In genomic region chr3:128424508-128425069, GRCh38 we compare ENCODE assay signal across 19 cellular contexts. TPM values are rescaled to one million over a fixed set of nuclear protein-coding genes. Genes with fewer than 3 reads are reported as not detected.
DNase-seq lines count a peak whose midpoint lies in the region; ATAC-seq, FAIRE-seq and TF ChIP-seq lines count a peak whose summit lies in the region.
"Had no signal": no experiment of that assay in that cellular context is flagged by ENCODE, and none has a peak within 500 bp of the region (broad histone marks: within the 10 kb centered on the region; RNA-seq: fewer than 3 reads in every experiment).

No MANE protein-coding gene starts in this region.

- CTCF ChIA-PET in A673 (lab: Charles Lee) = interaction anchor here (0.6 kb wide), 1 partner anchor 103 kb away, joined by 3 read pairs; no protein-coding TSS in a partner anchor

- intact Hi-C loops in A673 (cut with micrococcal nuclease; ENCODE audit: unreplicated experiment) = loop anchor here (5.0 kb wide), 1 partner anchor 68 kb away; the partner anchor contains the start of gene GATA2

- FAIRE-seq in H54 (lab: Jason Lieb, UNC) = peak; percentile 81

- H3K4me3 ChIP-seq in A673 (ENCODE audit: low read depth, low read length, poor library complexity, severe bottlenecking) (no peak overlapping the region), RWPE2 (ENCODE audit: severe bottlenecking) (no peak overlapping the region), fibroblast of villous mesenchyme (ENCODE audit: low read depth, low read length) (no peak overlapping the region), H7 (ENCODE audit: insufficient read depth, low read depth, low read length) (no peak overlapping the region)
- H3K4me3 ChIP-seq: left ventricle myocardium inferior, tibial artery had no signal

- H3K27me3 ChIP-seq in A673 (replicated peaks; ENCODE audit: insufficient read depth, low read depth, low read length, poor library complexity) (no peaks in the 10 kb centered on the region), RWPE2 (ENCODE audit: insufficient read depth, poor library complexity, severe bottlenecking) (no peaks in the 10 kb centered on the region), H7 (ENCODE audit: control insufficient read depth, insufficient read depth, low read length) (peaks cover 22% of the 10 kb centered on the region)

- no TSS peak for BruUV-seq in A673 (replicated peaks; lab: Mats Ljungman, UMichigan)

- peak; percentile 54 for ATAC-seq in RWPE2 (ENCODE audit: low read depth)
- no peak for ATAC-seq in HG02981 (IDR thresholded peaks at IDR 0.05; ENCODE audit: unreplicated experiment)
- ATAC-seq: activated naive CD4-positive, alpha-beta T cell treated with anti-CD3 and anti-CD28 coated beads, Interleukin-2, amount 50 U/mL, for 72 hours; stimulated activated naive B cell treated with anti-CD40 and anti-IgM and Interleukin-4, amounts not matched to agents 10 μg/mL and 1 μg/mL and 100 μg/mL, for 72 hours had no signal

- H3K9me3 ChIP-seq in A673 (ENCODE audit: low read depth, low read length, poor library complexity, severe bottlenecking) (no peaks in the 10 kb centered on the region), RWPE2 (ENCODE audit: severe bottlenecking) (no peaks in the 10 kb centered on the region)
- H3K9me3 ChIP-seq: left ventricle myocardium inferior, tibial artery had no signal

- no peak for TF ChIP-seq POLR2A in H54 (IDR thresholded peaks at IDR 0.05; ENCODE audit: low read depth, low read length)

- peaks cover 2% of the 10 kb centered on the region for H3K4me1 ChIP-seq in A673 (ENCODE audit: insufficient read depth, low read length, poor library complexity, severe bottlenecking)
- H3K4me1 ChIP-seq in RWPE2 (ENCODE audit: insufficient read depth, poor library complexity, severe bottlenecking) = peaks cover 9% of the 10 kb centered on the region

- H3K27ac ChIP-seq in A673 (ENCODE audit: low read depth, low read length, poor library complexity, severe bottlenecking) (no peak overlapping the region), RWPE2 (ENCODE audit: poor library complexity, severe bottlenecking) (no peak overlapping the region)
- H3K27ac ChIP-seq: epithelial cell of prostate, left ventricle myocardium inferior, tibial artery had no signal

- H3K36me3 ChIP-seq in A673 (ENCODE audit: insufficient read depth, low read length, poor library complexity, severe bottlenecking) (no peaks in the 10 kb centered on the region), RWPE2 (ENCODE audit: low read depth) (no peaks in the 10 kb centered on the region), H7 (replicated peaks; ENCODE audit: control insufficient read depth, insufficient read depth, low read length) (no peaks in the 10 kb centered on the region)
- H3K36me3 ChIP-seq: left ventricle myocardium inferior, tibial artery had no signal

- POLR2A ChIA-PET in A673 (lab: Charles Lee; ENCODE audit: low non-redundant PET) = interaction anchor here (0.5 kb wide), 1 partner anchor 608 kb away, joined by 4 read pairs; no protein-coding TSS in a partner anchor

- DNase-seq in A673 (ENCODE audit: low spot score) = peak; percentile 78
- peak; percentile 74 for DNase-seq in H54 (ENCODE audit: insufficient read length, low spot score)
- no peak for DNase-seq in RWPE2 (ENCODE audit: low spot score)
- peak; percentile 94 for DNase-seq in fibroblast of villous mesenchyme (ENCODE audit: low read depth)
- DNase-seq in SK-N-DZ (ENCODE audit: low spot score) = no peak
- DNase-seq in OCI-M1 (lab: John Stamatoyannopoulos, UW) = no peak
- no peak for DNase-seq in H7
- DNase-seq: left ventricle myocardium inferior; NCI-H2029; NCI-H446 treated with DMSO at 0.1 percent for 48 hours; SHP77 treated with DMSO at 0.1 percent for 48 hours; stimulated activated naive B cell treated with anti-CD40 and anti-IgM and Interleukin-4, amounts not matched to agents 10 μg/mL and 1 μg/mL and 100 μg/mL, for 72 hours; T-helper 2 cell; tibial artery had no signal

- TF ChIP-seq CTCF in A673 (conservative IDR thresholded peaks at IDR 0.05; ENCODE audit: low read depth, low read length) (no peak), RWPE2 (IDR thresholded peaks at IDR 0.05; ENCODE audit: poor library complexity, severe bottlenecking) (no peak), fibroblast of villous mesenchyme (IDR thresholded peaks at IDR 0.05; ENCODE audit: insufficient read depth, low read depth, low read length) (no peak)

RNA-seq across cellular contexts. Expression of gene DNAJB8, which starts 42.1 kb away (rescaled TPM):
- total RNA-seq in A673 (2021) = not detected in 2 replicates
- not detected in 2 replicates for total RNA-seq in fibroblast of villous mesenchyme
- not detected in 2 replicates for polyA plus RNA-seq in SK-N-DZ (2014; cell fraction: cytosol; rRNA removed)
- not detected in 2 replicates for polyA plus RNA-seq in SK-N-DZ (2014; cell fraction: nucleus; rRNA removed)
- not detected in 2 replicates for total RNA-seq in H7 (2014; rRNA removed; shearing (Covaris generic))
- total RNA-seq: activated CD8-positive, alpha-beta memory T cell treated with anti-CD3 and anti-CD28 coated beads for 36 hours; activated naive CD4-positive, alpha-beta T cell treated with anti-CD3 and anti-CD28 coated beads, Interleukin-2, amount 50 U/mL, for 72 hours; left ventricle myocardium inferior had no signal
- polyA plus RNA-seq: AG04450 had no signal

Comparison
In these comparisons a context has a peak if more than half of its experiments do, and no peak if none do; other contexts are left out.
1. DNase-seq: peak in A673 (single experiment), H54 (single experiment) and fibroblast of villous mesenchyme (single experiment); none in RWPE2 (single experiment), SK-N-DZ (single experiment), OCI-M1 (single experiment) and H7 (single experiment).